24 cellular contexts compared by ENCODE assay signal in genomic region chr2:3289526-3289925, GRCh38.
DNase-seq lines count a peak whose midpoint lies in the region; ATAC-seq and TF ChIP-seq lines count a peak whose summit lies in the region.
"Had no signal": no experiment of that assay in that cellular context is flagged by ENCODE, and none has a peak within 500 bp of the region (broad histone marks: within the 10 kb centered on the region; RNA-seq: fewer than 3 reads in every experiment).

No MANE protein-coding gene starts in this region.

- no peaks in the 10 kb centered on the region for H3K9me3 ChIP-seq in A673 (ENCODE audit: low read depth, low read length, poor library complexity, severe bottlenecking)
- H3K9me3 ChIP-seq in prostate gland: no peaks in the 10 kb centered on the region
- H3K9me3 ChIP-seq: lower lobe of right lung, right lobe of liver, tibial nerve had no signal

- no peaks in the 10 kb centered on the region for H3K27me3 Mint-ChIP-seq in effector memory CD8-positive, alpha-beta T cell
- H3K27me3 Mint-ChIP-seq: stimulated activated naive CD8-positive, alpha-beta T cell treated with anti-CD3 and anti-CD28 coated beads, Interleukin-15, Interleukin-2, amounts not matched to agents 100 ng/mL and 50 ng/mL, for 24 hours had no signal

- ATAC-seq in effector memory CD8-positive, alpha-beta T cell (replicated peaks): no peak
- ATAC-seq: activated CD8-positive, alpha-beta T cell treated with anti-CD3 and anti-CD28 coated beads, Interleukin-2, amount 10 ng/mL, durations not matched to agents 7 days and 5 days; HCT116; lower lobe of right lung; right lobe of liver had no signal

- no peaks in the 10 kb centered on the region for H3K36me3 ChIP-seq in A673 (ENCODE audit: insufficient read depth, low read length, poor library complexity, severe bottlenecking)
- no peaks in the 10 kb centered on the region for H3K36me3 ChIP-seq in prostate gland
- H3K36me3 ChIP-seq: lower lobe of right lung, right lobe of liver had no signal

- DNase-seq in A673 (ENCODE audit: low spot score) (no peak), NCI-H2081 (lab: John Stamatoyannopoulos, UW) (peak; percentile 71 to 88), posterior vena cava (ENCODE audit: low spot score) (peak; percentile 76), NCI-H2196 (lab: John Stamatoyannopoulos, UW; ENCODE audit: unreplicated experiment) (no peak), prostate gland (ENCODE audit: low spot score) (no peak), KG1 (lab: John Stamatoyannopoulos, UW) (no peak)
- DNase-seq in effector memory CD8-positive, alpha-beta T cell: no peak
- DNase-seq: activated CD4-positive, alpha-beta T cell treated with anti-CD3 and anti-CD28 coated beads for 1 hour; activated CD8-positive, alpha-beta T cell treated with anti-CD3 and anti-CD28 coated beads, Interleukin-2, amount 10 ng/mL, durations not matched to agents 7 days and 5 days; activated effector memory CD4-positive, alpha-beta T cell treated with anti-CD3 and anti-CD28 coated beads, Interleukin-2, amount 50 U/mL, for 16 hours; central memory CD4-positive, alpha-beta T cell; DND-41; lower lobe of right lung; NCI-H1092 treated with DMSO at 0.1 percent for 48 hours; NCI-H1930; NCI-H226; NCI-H774; RPMI8226 had no signal

- no peak for TF ChIP-seq POLR2A in prostate gland (IDR thresholded peaks at IDR 0.05)

- H3K4me3 ChIP-seq in A673 (ENCODE audit: low read depth, low read length, poor library complexity, severe bottlenecking): no peak overlapping the region
- H3K4me3 ChIP-seq in prostate gland: no peak overlapping the region
- H3K4me3 ChIP-seq: lower lobe of right lung, right lobe of liver, tibial nerve had no signal

- H3K27ac ChIP-seq in A673 (ENCODE audit: low read depth, low read length, poor library complexity, severe bottlenecking) (peak overlapping the region; percentile 38), prostate gland (no peak overlapping the region)
- H3K27ac ChIP-seq: lower lobe of right lung, right lobe of liver, tibial nerve had no signal

- H3K4me1 ChIP-seq in A673 (ENCODE audit: insufficient read depth, low read length, poor library complexity, severe bottlenecking): peaks cover 17% of the 10 kb centered on the region
- no peaks in the 10 kb centered on the region for H3K4me1 ChIP-seq in prostate gland (replicated peaks)
- H3K4me1 ChIP-seq: lower lobe of right lung, right lobe of liver, tibial nerve had no signal

- H3K27me3 ChIP-seq in A673 (replicated peaks; ENCODE audit: insufficient read depth, low read depth, low read length, poor library complexity) (no peaks in the 10 kb centered on the region), prostate gland (replicated peaks; ENCODE audit: insufficient read depth) (no peaks in the 10 kb centered on the region)
- H3K27me3 ChIP-seq: right lobe of liver, tibial nerve had no signal

- 88% methylated on average over 15 of the region's 15 CpGs for WGBS in prostate gland

- no peak overlapping the region for H3K4me3 Mint-ChIP-seq in effector memory CD8-positive, alpha-beta T cell
- H3K4me3 Mint-ChIP-seq: activated CD8-positive, alpha-beta T cell treated with anti-CD3 and anti-CD28 coated beads, Interleukin-2, amount 10 ng/mL, durations not matched to agents 7 days and 5 days; nephron; stimulated activated naive CD8-positive, alpha-beta T cell treated with anti-CD3 and anti-CD28 coated beads, Interleukin-15, Interleukin-2, amounts not matched to agents 100 ng/mL and 50 ng/mL, for 24 hours; T-helper 1 cell treated with Interleukin-12 subunit alpha and Interleukin-12 subunit beta and Interleukin-4 antibody, amounts not matched to agents 30 μg/mL and 1 μg/mL, for 36 hours had no signal

- POLR2A ChIA-PET in A673 (lab: Charles Lee; ENCODE audit: low non-redundant PET): no interaction called here

- H3K27ac Mint-ChIP-seq in effector memory CD8-positive, alpha-beta T cell: peak overlapping the region; percentile 29 to 47
- H3K27ac Mint-ChIP-seq: activated CD8-positive, alpha-beta T cell treated with anti-CD3 and anti-CD28 coated beads, Interleukin-2, amount 10 ng/mL, durations not matched to agents 7 days and 5 days; nephron; stimulated activated naive CD8-positive, alpha-beta T cell treated with anti-CD3 and anti-CD28 coated beads, Interleukin-15, Interleukin-2, amounts not matched to agents 100 ng/mL and 50 ng/mL, for 24 hours; T-helper 1 cell treated with Interleukin-12 subunit alpha and Interleukin-12 subunit beta and Interleukin-4 antibody, amounts not matched to agents 30 μg/mL and 1 μg/mL, for 36 hours had no signal

- BruUV-seq in A673 (replicated peaks; lab: Mats Ljungman, UMichigan): no TSS peak

- CTCF ChIA-PET in A673 (lab: Charles Lee): no interaction called here

- peaks cover 0 to 2% of the 10 kb centered on the region in 2 donors for H3K9me3 Mint-ChIP-seq in effector memory CD8-positive, alpha-beta T cell

- peaks cover 18 to 30% of the 10 kb centered on the region in 2 donors for H3K4me1 Mint-ChIP-seq in effector memory CD8-positive, alpha-beta T cell (ENCODE audit: low read depth in 2 of 2)

- intact Hi-C loops in A673 (cut with micrococcal nuclease; ENCODE audit: unreplicated experiment): no loop called here
- intact Hi-C loops in posterior vena cava (cut with DNase I): no loop called here
- intact Hi-C loops in prostate gland (cut with DNase I): no loop called here

- TF ChIP-seq CTCF in A673 (conservative IDR thresholded peaks at IDR 0.05; ENCODE audit: low read depth, low read length): no peak
- no peak for TF ChIP-seq CTCF in prostate gland (IDR thresholded peaks at IDR 0.05)

- no peaks in the 10 kb centered on the region for H3K36me3 Mint-ChIP-seq in effector memory CD8-positive, alpha-beta T cell (ENCODE audit: insufficient read depth)

Comparison
In these comparisons a context has a peak if more than half of its experiments do, and no peak if none do; other contexts are left out.
1. DNase-seq: peak in NCI-H2081 (2 of 2) and posterior vena cava (single experiment); none in A673 (single experiment), effector memory CD8-positive, alpha-beta T cell (0 of 3), NCI-H2196 (single experiment), prostate gland (single experiment) and KG1 (single experiment).